9 cellular contexts compared by ENCODE assay signal in the genomic region with DNA sequence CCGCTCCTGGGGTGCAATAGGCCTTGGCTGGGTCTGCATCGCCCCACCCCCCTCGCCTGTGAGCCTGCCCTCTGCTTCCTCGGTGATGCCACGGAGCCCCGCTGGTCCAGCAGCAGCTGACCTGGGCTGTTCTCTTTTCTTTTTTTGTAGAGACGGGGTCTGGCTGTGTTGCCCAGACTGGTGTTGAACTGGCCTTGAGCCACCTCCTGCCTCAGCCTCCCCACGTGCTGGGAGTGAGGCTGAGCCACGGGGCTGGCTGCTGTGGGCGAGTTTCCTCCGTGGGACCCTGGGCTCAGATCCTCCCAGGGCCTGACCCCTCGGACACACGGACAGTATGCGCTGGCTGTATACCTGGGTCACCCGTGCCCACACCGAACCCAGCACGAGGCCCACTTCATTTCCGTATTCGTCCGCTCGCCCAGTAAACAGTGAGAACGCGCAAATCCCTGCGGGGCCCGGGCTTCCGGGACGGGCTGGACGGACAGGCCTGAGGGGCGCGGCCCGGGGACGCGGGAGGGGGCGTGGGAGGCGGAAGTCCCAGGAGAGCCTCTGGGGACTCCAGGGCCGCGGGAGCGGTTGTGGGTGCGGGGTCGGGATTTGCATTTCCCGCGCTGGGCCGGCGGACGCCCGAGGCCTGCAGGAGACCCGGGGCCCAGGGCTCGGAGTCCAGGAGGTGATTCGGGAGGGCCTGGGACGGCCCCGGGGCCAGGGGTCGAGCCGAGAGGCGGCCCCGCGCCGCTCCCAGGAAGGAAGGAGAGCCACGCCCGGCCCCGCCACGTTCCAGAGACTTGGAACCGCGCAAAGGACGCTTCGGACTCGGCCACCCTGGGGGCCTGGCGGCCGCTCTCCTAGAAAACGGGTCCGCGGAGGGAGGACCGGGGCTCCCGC.
DNase-seq lines count a peak whose midpoint lies in the region; ATAC-seq and TF ChIP-seq lines count a peak whose summit lies in the region.
"Had no signal": no experiment of that assay in that cellular context is flagged by ENCODE, and none has a peak within 500 bp of the region (broad histone marks: within the 10 kb centered on the region; RNA-seq: fewer than 3 reads in every experiment).

No MANE protein-coding gene starts in this region.

- H4K20me1 ChIP-seq in BLaER1 treated with 17β-estradiol and CSF1 and Interleukin-3, amounts not matched to agents 10 nM and 100 nM: no peaks in the 10 kb centered on the region

- CTCF ChIA-PET in HEK293 (lab: Yijun Ruan, JAX): no interaction called here

- peaks cover 13% of the 10 kb centered on the region for H3K27me3 Mint-ChIP-seq in dendritic cell treated with granulocyte-macrophage colony-stimulating factor and Interleukin-4, amounts not matched to agents 40 ng/mL and 50 ng/mL, for 4 days

- intact Hi-C loops in dendritic cell treated with granulocyte-macrophage colony-stimulating factor and Interleukin-4, amounts not matched to agents 40 ng/mL and 50 ng/mL, for 4 days (cut with micrococcal nuclease): no loop called here

- DNase-seq in stimulated activated naive CD4-positive, alpha-beta T cell treated with Interleukin-2 at 50 U/mL for 16 hours (lab: John Stamatoyannopoulos, UW): no peak
- no peak for DNase-seq in stimulated activated naive CD4-positive, alpha-beta T cell (lab: John Stamatoyannopoulos, UW)
- no peak for DNase-seq in activated naive CD4-positive, alpha-beta T cell (lab: John Stamatoyannopoulos, UW)
- DNase-seq: activated T-cell treated with anti-CD3 and anti-CD28 coated beads, Interleukin-2, amount 50 U/mL, for 4 hours had no signal

- H3K27me3 ChIP-seq in BLaER1 treated with 17β-estradiol and CSF1 and Interleukin-3, amounts not matched to agents 10 nM and 100 nM: no peaks in the 10 kb centered on the region
- peaks cover 0 to 31% of the 10 kb centered on the region in 2 donors for H3K27me3 ChIP-seq in muscle layer of colon (ENCODE audit: control insufficient read depth in 1 of 2, insufficient read depth in 2 of 2, low read length in 2 of 2)

- no peaks in the 10 kb centered on the region for H3K9me3 Mint-ChIP-seq in dendritic cell treated with granulocyte-macrophage colony-stimulating factor and Interleukin-4, amounts not matched to agents 40 ng/mL and 50 ng/mL, for 4 days
- H3K9me3 Mint-ChIP-seq: activated T-cell treated with anti-CD3 and anti-CD28 coated beads, Interleukin-2, amount 50 U/mL, for 4 hours had no signal

- H3K27ac ChIP-seq in BLaER1 treated with 17β-estradiol and CSF1 and Interleukin-3, amounts not matched to agents 10 nM and 100 nM: peak overlapping the region; percentile 92 to 99 (median 96)
- H3K27ac ChIP-seq in HEK293 (ENCODE audit: extremely low read depth, low read depth, low read length) (no peak overlapping the region), muscle layer of colon (ENCODE audit: low read depth, low read length) (no peak overlapping the region)

- peak overlapping the region; percentile 89 to 100 (median 92) for H3K9ac ChIP-seq in BLaER1 treated with 17β-estradiol and CSF1 and Interleukin-3, amounts not matched to agents 10 nM and 100 nM
- H3K9ac ChIP-seq in muscle layer of colon (ENCODE audit: low read length): no peak overlapping the region

- POLR2A ChIA-PET in HEK293 (lab: Yijun Ruan, JAX): no interaction called here

- no peaks in the 10 kb centered on the region for H3K36me3 ChIP-seq in BLaER1 treated with 17β-estradiol and CSF1 and Interleukin-3, amounts not matched to agents 10 nM and 100 nM
- H3K36me3 ChIP-seq in HEK293 (ENCODE audit: control insufficient read depth in 2 of 2, insufficient read depth in 1 of 2, low read length in 2 of 2): no peaks in the 10 kb centered on the region
- H3K36me3 ChIP-seq in muscle layer of colon (ENCODE audit: insufficient read depth, low read length): no peaks in the 10 kb centered on the region

- no peak for TF ChIP-seq CTCF in HEK293 (tag by site-specific recombination; IDR thresholded peaks at IDR 0.05)

- H3K4me3 Mint-ChIP-seq in dendritic cell treated with granulocyte-macrophage colony-stimulating factor and Interleukin-4, amounts not matched to agents 40 ng/mL and 50 ng/mL, for 4 days: peak overlapping the region; percentile 68
- H3K4me3 Mint-ChIP-seq: activated T-cell treated with anti-CD3 and anti-CD28 coated beads, Interleukin-2, amount 50 U/mL, for 4 hours had no signal

- peaks cover 0 to 5% (median 3%) of the 10 kb centered on the region in 11 experiments; a peak in 14 of 22 replicates for H3K9me3 ChIP-seq in BLaER1 treated with 17β-estradiol and CSF1 and Interleukin-3, amounts not matched to agents 10 nM and 100 nM (replicated peaks in 1 of 11)
- no peaks in the 10 kb centered on the region for H3K9me3 ChIP-seq in HEK293 (ENCODE audit: control insufficient read depth, insufficient read depth, low read depth, low read length)
- H3K9me3 ChIP-seq in muscle layer of colon (ENCODE audit: low read length): no peaks in the 10 kb centered on the region

- no peaks in the 10 kb centered on the region for H3K36me3 Mint-ChIP-seq in dendritic cell treated with granulocyte-macrophage colony-stimulating factor and Interleukin-4, amounts not matched to agents 40 ng/mL and 50 ng/mL, for 4 days (ENCODE audit: low read depth)

- H3K4me3 ChIP-seq in BLaER1 treated with 17β-estradiol and CSF1 and Interleukin-3, amounts not matched to agents 10 nM and 100 nM: peak overlapping the region; percentile 56 to 73 (median 65)
- H3K4me3 ChIP-seq in HEK293 (ENCODE audit: low read depth, low read length) (no peak overlapping the region), muscle layer of colon (ENCODE audit: low read depth in 1 of 2, low read length in 2 of 2) (peak overlapping the region; percentile 25 to 47)

- H3K4me1 Mint-ChIP-seq in dendritic cell treated with granulocyte-macrophage colony-stimulating factor and Interleukin-4, amounts not matched to agents 40 ng/mL and 50 ng/mL, for 4 days (ENCODE audit: low read depth): peaks cover 69% of the 10 kb centered on the region

- H3K4me1 ChIP-seq in BLaER1 treated with 17β-estradiol and CSF1 and Interleukin-3, amounts not matched to agents 10 nM and 100 nM: peaks cover 55 to 84% (median 77%) of the 10 kb centered on the region in 10 experiments
- H3K4me1 ChIP-seq in HEK293 (ENCODE audit: control insufficient read depth, insufficient read depth, low read length): no peaks in the 10 kb centered on the region
- peaks cover 4% of the 10 kb centered on the region for H3K4me1 ChIP-seq in muscle layer of colon (ENCODE audit: insufficient read depth, low read length)

- H3K27ac Mint-ChIP-seq in dendritic cell treated with granulocyte-macrophage colony-stimulating factor and Interleukin-4, amounts not matched to agents 40 ng/mL and 50 ng/mL, for 4 days: peak overlapping the region; percentile 83

- H3K4me2 ChIP-seq in BLaER1 treated with 17β-estradiol and CSF1 and Interleukin-3, amounts not matched to agents 10 nM and 100 nM: peak overlapping the region; percentile 90 to 100 (median 98)

- ATAC-seq in HG03025 (IDR thresholded peaks at IDR 0.05; ENCODE audit: low FRiP score, unreplicated experiment): no peak

TF ChIP-seq in HEK293, 187 proteins besides CTCF, POLR2A, EP300 and RAD21:
- no peak for TF ChIP-seq ZNF223 (tag by site-specific recombination; IDR thresholded peaks at IDR 0.05)
- no peak for TF ChIP-seq ZNF510 (tag by site-specific recombination; IDR thresholded peaks at IDR 0.05; ENCODE audit: insufficient replicate concordance)
- 0 out of 2 replicates have a peak, but pooled peaks have one; percentile 20 for TF ChIP-seq ZNF121 (tag by site-specific recombination; IDR thresholded peaks at IDR 0.05)
- no peak for TF ChIP-seq ZNF776 (tag by site-specific recombination; IDR thresholded peaks at IDR 0.05; ENCODE audit: borderline replicate concordance)

Comparison
In these comparisons a context has a peak if more than half of its experiments do, and no peak if none do; other contexts are left out.
1. H3K27ac ChIP-seq: peak in BLaER1 treated with 17β-estradiol and CSF1 and Interleukin-3, amounts not matched to agents 10 nM and 100 nM (11 of 11); none in HEK293 (single experiment) and muscle layer of colon (single experiment).